In the genomic region with DNA sequence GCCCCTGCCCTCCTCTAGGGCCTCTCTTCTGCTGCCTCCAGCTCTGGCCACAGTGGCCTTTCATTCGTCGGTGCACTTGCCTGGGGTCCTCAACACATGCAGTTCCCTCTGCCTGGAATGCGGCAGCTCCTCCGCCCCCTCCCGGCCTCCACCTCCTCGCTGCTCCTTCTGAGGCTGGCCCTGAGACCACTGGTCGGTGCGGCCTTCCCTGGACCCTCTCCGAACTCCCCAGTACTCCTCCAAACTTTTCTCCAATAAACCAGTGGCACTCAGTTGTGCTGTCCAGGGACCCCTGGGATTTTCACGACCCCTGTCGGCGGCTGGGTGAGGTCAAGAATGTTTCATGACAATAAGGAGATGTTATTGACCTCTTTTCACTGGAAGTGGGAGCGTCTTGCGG, we compare ENCODE assay signal across 20 cellular contexts.
"Had no signal": no experiment of that assay in that cellular context is flagged by ENCODE, and none has a peak within 500 bp of the region (broad histone marks: within the 10 kb centered on the region; RNA-seq: fewer than 3 reads in every experiment).

No MANE protein-coding gene starts in this region.

- H3K27ac Mint-ChIP-seq: activated B cell treated with CpG ODN at 0.5 μM for 24 hours; activated CD8-positive, alpha-beta T cell treated with anti-CD3 and anti-CD28 coated beads for 36 hours; activated naive CD8-positive, alpha-beta T cell treated with anti-CD3 and anti-CD28 coated beads, Interleukin-2, amount 10 ng/mL, durations not matched to agents 7 days and 5 days; activated T-helper 17 cell treated with anti-CD3 and anti-CD28 coated beads, Interleukin-2, amount 50 U/mL, for 72 hours; stimulated activated effector memory CD8-positive, alpha-beta T cell treated with anti-CD3 and anti-CD28 coated beads, Interleukin-12 subunit alpha, Interleukin-12 subunit beta, amount 100 ng/mL, for 72 hours; T-cell had no signal

- H3K4me3 Mint-ChIP-seq: activated B cell treated with CpG ODN at 0.5 μM for 24 hours; activated CD8-positive, alpha-beta T cell treated with anti-CD3 and anti-CD28 coated beads for 36 hours; activated naive CD8-positive, alpha-beta T cell treated with anti-CD3 and anti-CD28 coated beads, Interleukin-2, amount 10 ng/mL, durations not matched to agents 7 days and 5 days; activated T-helper 17 cell treated with anti-CD3 and anti-CD28 coated beads, Interleukin-2, amount 50 U/mL, for 72 hours; neural crest cell; stimulated activated effector memory CD8-positive, alpha-beta T cell treated with anti-CD3 and anti-CD28 coated beads, Interleukin-12 subunit alpha, Interleukin-12 subunit beta, amount 100 ng/mL, for 72 hours; T-cell had no signal

- ATAC-seq: activated CD8-positive, alpha-beta T cell treated with anti-CD3 and anti-CD28 coated beads for 36 hours; activated T-helper 17 cell treated with anti-CD3 and anti-CD28 coated beads, Interleukin-2, amount 50 U/mL, for 72 hours; body of pancreas; gastroesophageal sphincter; sciatic nerve; stimulated activated effector memory CD8-positive, alpha-beta T cell treated with anti-CD3 and anti-CD28 coated beads, Interleukin-12 subunit alpha, Interleukin-12 subunit beta, amount 100 ng/mL, for 72 hours; T-cell had no signal

- FAIRE-seq: endometrium, keratinocyte had no signal

- DNase-seq: activated B cell treated with CpG ODN at 0.5 μM for 24 hours; activated CD4-positive, alpha-beta T cell treated with anti-CD3 and anti-CD28 coated beads for 48 hours; activated naive CD4-positive, alpha-beta T cell treated with Interleukin-2 at 50 U/mL for 16 hours; activated T-cell treated with anti-CD3 and anti-CD28 coated beads, Interleukin-2, amount 50 U/mL, for 1 hour; colonic mucosa; heart right ventricle; left lung; stimulated activated CD4-positive, alpha-beta T cell treated with anti-CD3 and anti-CD28 coated beads, Interleukin-4, amount 100 ng/mL, for 24 hours; stomach; T-cell had no signal

- H3K4me1 ChIP-seq: colonic mucosa, left lung had no signal

- H3K36me3 ChIP-seq: colonic mucosa had no signal

- H3K27ac ChIP-seq: body of pancreas, colonic mucosa, gastroesophageal sphincter, heart right ventricle, left lung, stomach had no signal

- H3K4me1 Mint-ChIP-seq: activated B cell treated with CpG ODN at 0.5 μM for 24 hours; activated T-helper 17 cell treated with anti-CD3 and anti-CD28 coated beads, Interleukin-2, amount 50 U/mL, for 72 hours; neural crest cell; stimulated activated effector memory CD8-positive, alpha-beta T cell treated with anti-CD3 and anti-CD28 coated beads, Interleukin-12 subunit alpha, Interleukin-12 subunit beta, amount 100 ng/mL, for 72 hours had no signal

- H3K4me3 ChIP-seq: body of pancreas had no signal

- H3K9me3 Mint-ChIP-seq: activated B cell treated with CpG ODN at 0.5 μM for 24 hours; activated CD8-positive, alpha-beta T cell treated with anti-CD3 and anti-CD28 coated beads for 36 hours; activated naive CD8-positive, alpha-beta T cell treated with anti-CD3 and anti-CD28 coated beads, Interleukin-2, amount 10 ng/mL, durations not matched to agents 7 days and 5 days; activated T-helper 17 cell treated with anti-CD3 and anti-CD28 coated beads, Interleukin-2, amount 50 U/mL, for 72 hours; neural crest cell; stimulated activated effector memory CD8-positive, alpha-beta T cell treated with anti-CD3 and anti-CD28 coated beads, Interleukin-12 subunit alpha, Interleukin-12 subunit beta, amount 100 ng/mL, for 72 hours; T-cell had no signal

- H3K9me3 ChIP-seq: body of pancreas, colonic mucosa, gastroesophageal sphincter, heart right ventricle, left lung, stomach had no signal
